32 cellular contexts compared by ENCODE assay signal in the genomic region with DNA sequence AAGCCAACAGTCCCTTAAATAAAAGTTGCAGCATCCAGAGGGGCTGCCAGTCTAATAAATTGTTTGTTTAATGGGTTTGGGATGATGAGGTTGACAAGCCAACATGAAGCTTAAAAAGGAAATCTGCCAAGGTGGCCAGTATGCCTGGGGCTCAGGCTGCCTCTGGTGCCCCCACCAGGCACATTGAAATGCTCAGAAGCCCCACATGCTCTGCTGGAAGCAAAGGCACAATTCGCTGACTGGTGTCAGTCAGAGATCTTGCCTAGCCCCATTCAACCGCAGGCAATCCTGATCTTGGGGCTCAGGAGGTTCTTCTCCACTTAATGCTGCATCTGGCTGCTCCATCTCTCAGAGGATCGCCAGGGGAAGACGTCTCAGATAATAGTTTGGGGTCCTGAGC.
"Had no signal": no experiment of that assay in that cellular context is flagged by ENCODE, and none has a peak within 500 bp of the region (broad histone marks: within the 10 kb centered on the region; RNA-seq: fewer than 3 reads in every experiment).

No MANE protein-coding gene starts in this region.

- H3K9ac ChIP-seq: parathyroid adenoma had no signal

- H3K27ac Mint-ChIP-seq: activated CD4-positive, alpha-beta memory T cell treated with anti-CD3 and anti-CD28 coated beads, Interleukin-2, amount 10 ng/mL, durations not matched to agents 7 days and 5 days; activated CD4-positive, alpha-beta T cell treated with anti-CD3 and anti-CD28 coated beads, Interleukin-2, amount 10 ng/mL, durations not matched to agents 7 days and 5 days; activated naive CD4-positive, alpha-beta T cell treated with anti-CD3 and anti-CD28 coated beads, Interleukin-2, amount 50 U/mL, for 24 hours; activated naive CD8-positive, alpha-beta T cell treated with anti-CD3 and anti-CD28 coated beads, Interleukin-2, amount 50 U/mL, for 24 hours; activated T-cell treated with anti-CD3 and anti-CD28 coated beads, Interleukin-2, amount 50 U/mL, for 24 hours; activated T-helper 17 cell treated with anti-CD3 and anti-CD28 coated beads, Interleukin-2, amount 50 U/mL, for 72 hours; immature natural killer cell; mesothelial cell of epicardium; naive B cell; stimulated activated memory B cell treated with anti-CD40 and anti-IgM and Interleukin-4, amounts not matched to agents 10 μg/mL and 1 μg/mL and 100 μg/mL, for 72 hours; stimulated activated naive CD8-positive, alpha-beta T cell treated with anti-CD3 and anti-CD28 coated beads, Interleukin-15, amount 100 ng/mL, for 72 hours; type B pancreatic cell had no signal

- H3K4me3 Mint-ChIP-seq: activated CD4-positive, alpha-beta memory T cell treated with anti-CD3 and anti-CD28 coated beads, Interleukin-2, amount 10 ng/mL, durations not matched to agents 7 days and 5 days; activated CD4-positive, alpha-beta T cell treated with anti-CD3 and anti-CD28 coated beads, Interleukin-2, amount 10 ng/mL, durations not matched to agents 7 days and 5 days; activated naive CD4-positive, alpha-beta T cell treated with anti-CD3 and anti-CD28 coated beads, Interleukin-2, amount 50 U/mL, for 24 hours; activated naive CD8-positive, alpha-beta T cell treated with anti-CD3 and anti-CD28 coated beads, Interleukin-2, amount 50 U/mL, for 24 hours; activated T-cell treated with anti-CD3 and anti-CD28 coated beads, Interleukin-2, amount 50 U/mL, for 24 hours; activated T-helper 17 cell treated with anti-CD3 and anti-CD28 coated beads, Interleukin-2, amount 50 U/mL, for 72 hours; immature natural killer cell; mesothelial cell of epicardium; stimulated activated memory B cell treated with anti-CD40 and anti-IgM and Interleukin-4, amounts not matched to agents 10 μg/mL and 1 μg/mL and 100 μg/mL, for 72 hours; stimulated activated naive CD8-positive, alpha-beta T cell treated with anti-CD3 and anti-CD28 coated beads, Interleukin-15, amount 100 ng/mL, for 72 hours; type B pancreatic cell had no signal

- H3K36me3 Mint-ChIP-seq: activated naive CD4-positive, alpha-beta T cell treated with anti-CD3 and anti-CD28 coated beads, Interleukin-2, amount 50 U/mL, for 24 hours; immature natural killer cell; mesothelial cell of epicardium; naive B cell; stimulated activated memory B cell treated with anti-CD40 and anti-IgM and Interleukin-4, amounts not matched to agents 10 μg/mL and 1 μg/mL and 100 μg/mL, for 72 hours; type B pancreatic cell had no signal

- H3K9me3 ChIP-seq: psoas muscle, sigmoid colon, uterus had no signal

- H3K4me2 ChIP-seq: hepatocyte had no signal

- H3K36me3 ChIP-seq: sigmoid colon, uterus had no signal

- H3K27ac ChIP-seq: hepatocyte, parathyroid adenoma, psoas muscle, sigmoid colon, uterus had no signal

- H3K9me3 Mint-ChIP-seq: activated CD4-positive, alpha-beta memory T cell treated with anti-CD3 and anti-CD28 coated beads, Interleukin-2, amount 10 ng/mL, durations not matched to agents 7 days and 5 days; activated CD4-positive, alpha-beta T cell treated with anti-CD3 and anti-CD28 coated beads, Interleukin-2, amount 10 ng/mL, durations not matched to agents 7 days and 5 days; activated naive CD4-positive, alpha-beta T cell treated with anti-CD3 and anti-CD28 coated beads, Interleukin-2, amount 50 U/mL, for 24 hours; activated naive CD8-positive, alpha-beta T cell treated with anti-CD3 and anti-CD28 coated beads, Interleukin-2, amount 50 U/mL, for 24 hours; activated T-cell treated with anti-CD3 and anti-CD28 coated beads, Interleukin-2, amount 50 U/mL, for 24 hours; activated T-helper 17 cell treated with anti-CD3 and anti-CD28 coated beads, Interleukin-2, amount 50 U/mL, for 72 hours; immature natural killer cell; mesothelial cell of epicardium; stimulated activated memory B cell treated with anti-CD40 and anti-IgM and Interleukin-4, amounts not matched to agents 10 μg/mL and 1 μg/mL and 100 μg/mL, for 72 hours; stimulated activated naive CD8-positive, alpha-beta T cell treated with anti-CD3 and anti-CD28 coated beads, Interleukin-15, amount 100 ng/mL, for 72 hours; type B pancreatic cell had no signal

- H3K79me2 ChIP-seq: hepatocyte, parathyroid adenoma had no signal

- H3K27me3 ChIP-seq: uterus had no signal

- H2AFZ ChIP-seq: hepatocyte, parathyroid adenoma had no signal

- DNase-seq: activated CD4-positive, alpha-beta memory T cell treated with anti-CD3 and anti-CD28 coated beads, Interleukin-2, amount 10 ng/mL, durations not matched to agents 7 days and 5 days; activated CD4-positive, alpha-beta T cell treated with anti-CD3 and anti-CD28 coated beads for 1 hour; activated CD4-positive, alpha-beta T cell treated with anti-CD3 and anti-CD28 coated beads, Interleukin-2, amount 10 ng/mL, durations not matched to agents 7 days and 5 days; activated CD8-positive, alpha-beta memory T cell treated with anti-CD3 and anti-CD28 coated beads, Interleukin-2, amount 50 U/mL, for 48 hours; activated gamma-delta T cell treated with Interleukin-2 at 50 U/mL for 16 hours; activated naive CD8-positive, alpha-beta T cell treated with anti-CD3 and anti-CD28 coated beads, Interleukin-2, amount 50 U/mL, for 24 hours; activated T-cell treated with anti-CD3 and anti-CD28 coated beads, Interleukin-2, amount 50 U/mL, for 24 hours; amygdala; caudate nucleus; foreskin melanocyte; glutamatergic neuron; immature natural killer cell; kidney; left colon; mammary epithelial cell; naive B cell; occipital lobe; psoas muscle; sigmoid colon; small intestine; stimulated activated CD4-positive, alpha-beta T cell treated with anti-CD3 and anti-CD28 coated beads, Interleukin-4, amount 100 ng/mL, for 24 hours; stimulated activated naive CD8-positive, alpha-beta T cell treated with anti-CD3 and anti-CD28 coated beads, Interleukin-15, amount 100 ng/mL, for 72 hours; substantia nigra; uterus had no signal

- H3K4me3 ChIP-seq: hepatocyte, psoas muscle, sigmoid colon, uterus had no signal

- H3K4me1 Mint-ChIP-seq: activated CD4-positive, alpha-beta memory T cell treated with anti-CD3 and anti-CD28 coated beads, Interleukin-2, amount 10 ng/mL, durations not matched to agents 7 days and 5 days; activated CD4-positive, alpha-beta T cell treated with anti-CD3 and anti-CD28 coated beads, Interleukin-2, amount 10 ng/mL, durations not matched to agents 7 days and 5 days; activated naive CD4-positive, alpha-beta T cell treated with anti-CD3 and anti-CD28 coated beads, Interleukin-2, amount 50 U/mL, for 24 hours; activated naive CD8-positive, alpha-beta T cell treated with anti-CD3 and anti-CD28 coated beads, Interleukin-2, amount 50 U/mL, for 24 hours; activated T-helper 17 cell treated with anti-CD3 and anti-CD28 coated beads, Interleukin-2, amount 50 U/mL, for 72 hours; immature natural killer cell; mesothelial cell of epicardium; naive B cell; stimulated activated memory B cell treated with anti-CD40 and anti-IgM and Interleukin-4, amounts not matched to agents 10 μg/mL and 1 μg/mL and 100 μg/mL, for 72 hours; stimulated activated naive CD8-positive, alpha-beta T cell treated with anti-CD3 and anti-CD28 coated beads, Interleukin-15, amount 100 ng/mL, for 72 hours had no signal

- ATAC-seq: activated naive CD8-positive, alpha-beta T cell treated with anti-CD3 and anti-CD28 coated beads, Interleukin-2, amount 50 U/mL, for 24 hours; activated T-helper 17 cell treated with anti-CD3 and anti-CD28 coated beads, Interleukin-2, amount 50 U/mL, for 72 hours; esophagus mucosa; left colon; psoas muscle; stimulated activated memory B cell treated with anti-CD40 and anti-IgM and Interleukin-4, amounts not matched to agents 10 μg/mL and 1 μg/mL and 100 μg/mL, for 72 hours; stimulated activated naive CD8-positive, alpha-beta T cell treated with anti-CD3 and anti-CD28 coated beads, Interleukin-15, amount 100 ng/mL, for 72 hours had no signal

- H3K4me1 ChIP-seq: parathyroid adenoma, psoas muscle, sigmoid colon, uterus had no signal
